In genomic region chr7:30491417-30491816, GRCh38 we compare ENCODE assay signal across 23 cellular contexts. TPM values are rescaled to one million over a fixed set of nuclear protein-coding genes. Genes with fewer than 3 reads are reported as not detected.
DNase-seq lines count a peak whose midpoint lies in the region; ATAC-seq, FAIRE-seq and TF ChIP-seq lines count a peak whose summit lies in the region.
"Had no signal": no experiment of that assay in that cellular context is flagged by ENCODE, and none has a peak within 500 bp of the region (broad histone marks: within the 10 kb centered on the region; RNA-seq: fewer than 3 reads in every experiment).

No MANE protein-coding gene starts in this region.

- no peaks in the 10 kb centered on the region for H3K4me1 ChIP-seq in HCT116 (ENCODE audit: control insufficient read depth in 1 of 2, insufficient read depth in 2 of 2, low read length in 2 of 2)
- no peaks in the 10 kb centered on the region for H3K4me1 ChIP-seq in kidney (ENCODE audit: control insufficient read depth in 1 of 2, insufficient read depth in 1 of 2, low read depth in 1 of 2, low read length in 2 of 2)
- H3K4me1 ChIP-seq: BE2C, BLaER1 had no signal

- H3K9me2 ChIP-seq in HCT116 (ENCODE audit: insufficient read depth), result no peaks in the 10 kb centered on the region

- no peaks in the 10 kb centered on the region for H4K20me1 ChIP-seq in HCT116 (ENCODE audit: insufficient read depth)
- H4K20me1 ChIP-seq: BLaER1 had no signal

- FAIRE-seq in G401.6 (lab: Jason Lieb, UNC), result peak; percentile 75
- FAIRE-seq in kidney (lab: Jason Lieb, UNC), result peak; percentile 66
- FAIRE-seq: GM12891, GM19239 had no signal

- no peak for ATAC-seq in HCT116
- ATAC-seq in GM21825 (IDR thresholded peaks at IDR 0.05; ENCODE audit: unreplicated experiment), result no peak
- no peak for ATAC-seq in HG03097 (IDR thresholded peaks at IDR 0.05; ENCODE audit: low FRiP score, unreplicated experiment)

- BruUV-seq in HCT116 (replicated peaks; lab: Mats Ljungman, UMichigan), result no TSS peak

- CTCF ChIA-PET in HCT116 (lab: Charles Lee), result no interaction called here

- intact Hi-C loops in HCT116 (cut with micrococcal nuclease), result no loop called here
- intact Hi-C loops in kidney (cut with DNase I), result no loop called here

- TF ChIP-seq CTCF in HCT116 (IDR thresholded peaks at IDR 0.05 in 2 of 3, conservative IDR thresholded peaks at IDR 0.05 in 1 of 3; ENCODE audit: borderline replicate concordance in 1 of 3, insufficient read depth in 1 of 3, low read depth in 2 of 3, low read length in 2 of 3) (no peak), kidney (IDR thresholded peaks at IDR 0.05; ENCODE audit: borderline replicate concordance, extremely low read depth, insufficient read depth) (no peak)

- DNase-seq in HCT116 (ENCODE audit: low read depth, low spot score) (no peak), kidney (no peak)
- DNase-seq: 8988T; ACHN; BE2C; C1 segment of cervical spinal cord; CD4-positive, alpha-beta memory T cell; CD4-positive, CD25-positive, alpha-beta regulatory T cell; CD8-positive, alpha-beta memory T cell; COR-L47; DMS 273 treated with DMSO at 0.1 percent for 48 hours; DMS153; DMS53; DMS79; DND-41; EL; GF-D8 had no signal

- H3K4me3 ChIP-seq in HCT116 (replicated peaks in 1 of 2; ENCODE audit: low read depth in 1 of 2, low read length in 2 of 2), result no peak overlapping the region
- no peak overlapping the region for H3K4me3 ChIP-seq in kidney (ENCODE audit: low read length in 2 of 2)
- H3K4me3 ChIP-seq: BLaER1 had no signal

- no peak overlapping the region for H2AFZ ChIP-seq in HCT116 (ENCODE audit: low read depth, low read length, poor library complexity, severe bottlenecking)

- no peak overlapping the region for H3K4me2 ChIP-seq in HCT116 (ENCODE audit: low read length)
- H3K4me2 ChIP-seq: BLaER1 had no signal

- POLR2A ChIA-PET in HCT116 (lab: Charles Lee), result no interaction called here

- H3K79me2 ChIP-seq in HCT116 (ENCODE audit: insufficient read depth, low read length), result no peaks in the 10 kb centered on the region

- H3K27ac ChIP-seq in HCT116 (ENCODE audit: low read depth, low read length) (no peak overlapping the region), kidney (ENCODE audit: low read depth in 2 of 2, low read length in 2 of 2) (no peak overlapping the region)
- H3K27ac ChIP-seq: BLaER1 had no signal

- TF ChIP-seq RAD21 in HCT116 (IDR thresholded peaks at IDR 0.05; ENCODE audit: low read depth), result no peak

- H3K36me3 ChIP-seq in HCT116 (ENCODE audit: control insufficient read depth in 1 of 2, insufficient read depth in 2 of 2, low read length in 2 of 2) (no peaks in the 10 kb centered on the region; a peak in 2 of 4 replicates), kidney (ENCODE audit: control insufficient read depth in 1 of 2, insufficient read depth in 2 of 2, low read length in 2 of 2) (peaks cover 0 to 2% of the 10 kb centered on the region in 2 donors)

- peaks cover 0 to 4% of the 10 kb centered on the region in 2 experiments; a peak in 2 of 4 replicates for H3K9me3 ChIP-seq in HCT116 (ENCODE audit: control insufficient read depth in 1 of 2, insufficient read depth in 1 of 2, low read depth in 1 of 2, low read length in 2 of 2)
- H3K9me3 ChIP-seq in kidney (ENCODE audit: control insufficient read depth in 1 of 2, low read length in 2 of 2), result no peaks in the 10 kb centered on the region
- H3K9me3 ChIP-seq: BE2C had no signal

- RAD21 ChIA-PET in HCT116 (lab: Charles Lee; ENCODE audit: low non-redundant PET in 1 of 2, low total read pairs in 2 of 2, uncharacterized antibody in 2 of 2, unreplicated experiment in 2 of 2), result no interaction called here

- no peak for TF ChIP-seq POLR2A in HCT116 (IDR thresholded peaks at IDR 0.05; ENCODE audit: borderline replicate concordance, extremely low read depth, insufficient read depth, insufficient read length)

- H3K9ac ChIP-seq in HCT116 (ENCODE audit: low read length) (no peak overlapping the region), kidney (ENCODE audit: low read length in 2 of 2) (no peak overlapping the region)
- H3K9ac ChIP-seq: BLaER1 had no signal

- H3K27me3 ChIP-seq in HCT116 (ENCODE audit: insufficient read depth, low read length), result no peaks in the 10 kb centered on the region
- H3K27me3 ChIP-seq: BLaER1 had no signal

TF ChIP-seq in HCT116, 20 proteins besides CTCF, POLR2A, EP300 and RAD21:
- TF ChIP-seq CBX3 (IDR thresholded peaks at IDR 0.05; ENCODE audit: low read depth) (peak; percentile 56; the same call in 1 of the 2 replicates), EGR1 (IDR thresholded peaks at IDR 0.05; ENCODE audit: low read depth) (no peak)
TF ChIP-seq in HCT116: peak in this region for 1.

RNA-seq across cellular contexts. Expression of gene NOD1, which starts 12.8 kb away (rescaled TPM):
- 5.9 TPM for total RNA-seq in HCT116 (2021; ENCODE audit: unreplicated experiment)
- polyA plus RNA-seq in HCT116 (2012), result 2.4 and 2.8 TPM in 2 replicates
- 15.6 TPM for total RNA-seq in kidney
- 3.8 TPM for polyA plus RNA-seq in kidney (ENCODE audit: insufficient read depth, low read depth, low replicate concordance)

RNA-seq across cellular contexts. Expression of gene GGCT, which starts 13.2 kb away (rescaled TPM):
- total RNA-seq in HCT116 (2021; ENCODE audit: unreplicated experiment), result 60.6 TPM
- 26.4 and 31.8 TPM in 2 replicates for polyA plus RNA-seq in HCT116 (2012)
- total RNA-seq in kidney, result 23.8 TPM
- 70.1 TPM for polyA plus RNA-seq in kidney (ENCODE audit: insufficient read depth, low read depth, low replicate concordance)
